In the genomic region with DNA sequence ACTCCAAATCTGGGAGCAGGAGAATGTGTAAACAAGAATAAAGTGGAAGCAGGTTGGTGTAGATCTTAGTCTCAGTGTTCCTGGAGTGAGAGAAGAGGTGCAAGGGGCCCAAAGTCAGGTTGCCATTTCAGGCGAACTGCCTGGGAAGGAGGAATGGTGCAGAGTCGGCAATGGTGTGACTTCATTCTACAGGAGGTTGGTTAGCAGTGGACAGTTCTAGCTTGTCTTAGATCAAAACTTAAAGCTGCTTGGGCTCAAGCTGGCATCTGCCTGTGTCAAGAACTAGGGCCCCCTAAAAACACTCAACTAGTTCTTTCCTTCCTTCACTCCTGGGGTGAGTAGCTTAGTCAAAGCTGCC, we compare ENCODE assay signal across 9 cellular contexts. TPM values are rescaled to one million over a fixed set of nuclear protein-coding genes. Genes with fewer than 3 reads are reported as not detected.
A peak's percentile ranks its signal among the peaks of the same experiment; 100 is the strongest.
DNase-seq lines count a peak whose midpoint lies in the region; ATAC-seq and TF ChIP-seq lines count a peak whose summit lies in the region.
"Had no signal": no experiment of that assay in that cellular context is flagged by ENCODE, and none has a peak within 500 bp of the region (broad histone marks: within the 10 kb centered on the region; RNA-seq: fewer than 3 reads in every experiment).

No MANE protein-coding gene starts in this region.

- peaks cover 45 to 63% of the 10 kb centered on the region in 2 donors for H3K36me3 Mint-ChIP-seq in CD4-positive, alpha-beta memory T cell

- peak overlapping the region; percentile 85 to 99 (median 94) for H3K4me3 Mint-ChIP-seq in CD4-positive, alpha-beta memory T cell

- CTCF ChIA-PET in CD4-positive, alpha-beta memory T cell (lab: Charles Lee; ENCODE audit: partially characterized antibody), result interaction anchor here (1.0 to 12.8 kb wide), 13 partner anchors 9 to 90 kb away, joined by 3 to 150 read pairs (median 8); a partner anchor contains a TSS
- CTCF ChIA-PET in PC-3 (lab: Charles Lee), result interaction anchor here (0.5 to 2.1 kb wide), 4 partner anchors 19 to 89 kb away, joined by 4 to 17 read pairs (median 6); a partner anchor contains a TSS

- H3K4me1 ChIP-seq in CD4-positive, alpha-beta memory T cell (ENCODE audit: insufficient read depth, low read length), result peaks cover 80% of the 10 kb centered on the region
- H3K4me1 ChIP-seq in PC-3 (ENCODE audit: insufficient read depth, low read length) (peaks cover 69% of the 10 kb centered on the region), endocrine pancreas (ENCODE audit: control insufficient read depth, insufficient read depth, low read length) (peaks cover 33% of the 10 kb centered on the region), parathyroid adenoma (peaks cover 28% of the 10 kb centered on the region), HAP-1 (peaks cover 15% of the 10 kb centered on the region)

- peak overlapping the region; percentile 93 to 99 (median 96) for H3K27ac Mint-ChIP-seq in CD4-positive, alpha-beta memory T cell

- H3K9me3 Mint-ChIP-seq in CD4-positive, alpha-beta memory T cell, result peaks cover 0 to 1% (median 0%) of the 10 kb centered on the region in 8 donors

- no peaks in the 10 kb centered on the region for H3K27me3 Mint-ChIP-seq in CD4-positive, alpha-beta memory T cell

- H3K9ac ChIP-seq in PC-3 (ENCODE audit: low read length) (peak overlapping the region; percentile 60), endocrine pancreas (ENCODE audit: control insufficient read depth, insufficient read depth, low read length) (peak overlapping the region; percentile 55), parathyroid adenoma (no peak overlapping the region)

- no peak for ATAC-seq in PC-3

- peaks cover 5% of the 10 kb centered on the region for H3F3A ChIP-seq in PC-3 (ENCODE audit: low read length, unreplicated experiment)

- H3K79me2 ChIP-seq in PC-3 (ENCODE audit: low read length) (peaks cover 58% of the 10 kb centered on the region), parathyroid adenoma (peaks cover 2% of the 10 kb centered on the region)

- no peak for TF ChIP-seq CTCF in PC-3 (conservative IDR thresholded peaks at IDR 0.05; ENCODE audit: low read depth, low read length)
- no peak for TF ChIP-seq CTCF in parathyroid adenoma (IDR thresholded peaks at IDR 0.05)

- H3K4me3 ChIP-seq in CD4-positive, alpha-beta memory T cell (ENCODE audit: low read length in 2 of 2), result peak overlapping the region; percentile 26 to 65
- peak overlapping the region; percentile 46 for H3K4me3 ChIP-seq in PC-3 (ENCODE audit: low read length)
- H3K4me3 ChIP-seq in endocrine pancreas (ENCODE audit: control insufficient read depth, insufficient read depth, low read length), result no peak overlapping the region
- no peak overlapping the region for H3K4me3 ChIP-seq in parathyroid adenoma (ENCODE audit: low read depth, low read length)
- no peak overlapping the region for H3K4me3 ChIP-seq in HAP-1

- no peaks in the 10 kb centered on the region for H3K9me3 ChIP-seq in CD4-positive, alpha-beta memory T cell (ENCODE audit: control insufficient read depth in 1 of 2, low read length in 2 of 2)
- H3K9me3 ChIP-seq in PC-3 (ENCODE audit: low read length), result no peaks in the 10 kb centered on the region
- no peaks in the 10 kb centered on the region for H3K9me3 ChIP-seq in endocrine pancreas (ENCODE audit: control insufficient read depth, low read length)
- H3K9me3 ChIP-seq in parathyroid adenoma (ENCODE audit: control insufficient read depth, low read length), result no peaks in the 10 kb centered on the region
- H3K9me3 ChIP-seq in HAP-1, result no peaks in the 10 kb centered on the region; the same call in none of the 2 replicates

- peaks cover 56 to 94% (median 71%) of the 10 kb centered on the region in 4 donors for H3K4me1 Mint-ChIP-seq in CD4-positive, alpha-beta memory T cell

- intact Hi-C loops in CD4-positive, alpha-beta memory T cell (cut with micrococcal nuclease), result no loop called here
- intact Hi-C loops in PC-3 (cut with micrococcal nuclease), result loop anchor here (1.0 to 2.0 kb wide), 5 partner anchors 20 to 46 kb away; a partner anchor contains a TSS

- H3K4me2 ChIP-seq in PC-3 (ENCODE audit: low read length) (peak overlapping the region; percentile 70), parathyroid adenoma (ENCODE audit: low read length) (no peak overlapping the region)

- no TSS peak for BruUV-seq in PC-3 (replicated peaks; lab: Mats Ljungman, UMichigan)

- peaks cover 22% of the 10 kb centered on the region for H3K36me3 ChIP-seq in CD4-positive, alpha-beta memory T cell (ENCODE audit: insufficient read depth, low read length)
- H3K36me3 ChIP-seq in PC-3 (ENCODE audit: low read depth, low read length) (peaks cover 14% of the 10 kb centered on the region), endocrine pancreas (ENCODE audit: control insufficient read depth, insufficient read depth, low read length) (no peaks in the 10 kb centered on the region), parathyroid adenoma (ENCODE audit: control insufficient read depth, insufficient read depth, low read length) (no peaks in the 10 kb centered on the region), HAP-1 (replicated peaks) (peaks cover 28% of the 10 kb centered on the region)

- no peaks in the 10 kb centered on the region for H4K20me1 ChIP-seq in PC-3 (ENCODE audit: low read length)

- H2AFZ ChIP-seq in PC-3 (ENCODE audit: low read length), result no peak overlapping the region
- no peak overlapping the region for H2AFZ ChIP-seq in parathyroid adenoma

- no peak for DNase-seq in CD4-positive, alpha-beta memory T cell
- DNase-seq in PC-3 (no peak), HPDE6-E6E7 (ENCODE audit: extremely low spot score) (no peak), NCI-H2227 (lab: John Stamatoyannopoulos, UW; ENCODE audit: unreplicated experiment) (no peak), C1 segment of cervical spinal cord (lab: John Stamatoyannopoulos, UW) (no peak), HAP-1 (ENCODE audit: low spot score in 2 of 2) (no peak)

- H3K27me3 ChIP-seq in CD4-positive, alpha-beta memory T cell (ENCODE audit: insufficient read depth, low read length), result no peaks in the 10 kb centered on the region
- H3K27me3 ChIP-seq in PC-3 (ENCODE audit: low read length), result no peaks in the 10 kb centered on the region
- no peaks in the 10 kb centered on the region for H3K27me3 ChIP-seq in endocrine pancreas (ENCODE audit: control insufficient read depth, insufficient read depth, low read length)
- no peaks in the 10 kb centered on the region for H3K27me3 ChIP-seq in parathyroid adenoma (ENCODE audit: control insufficient read depth, insufficient read depth, low read length)
- H3K27me3 ChIP-seq in HAP-1 (ENCODE audit: low read depth), result no peaks in the 10 kb centered on the region; the same call in 1 of the 2 replicates

- in situ Hi-C loops in HAP-1 (cut with MboI; ENCODE audit: low sequenced_read_pairs), result no loop called here

- no peaks in the 10 kb centered on the region for H3K9me2 ChIP-seq in PC-3 (replicated peaks; ENCODE audit: low read length)

- POLR2A ChIA-PET in CD4-positive, alpha-beta memory T cell (lab: Charles Lee; ENCODE audit: partially characterized antibody), result interaction anchor here (1.0 to 12.0 kb wide), 18 partner anchors 9 to 590 kb away, joined by 3 to 684 read pairs (median 14); a partner anchor contains a TSS
- POLR2A ChIA-PET in PC-3 (lab: Charles Lee; ENCODE audit: unreplicated experiment), result interaction anchor here (0.7 to 0.8 kb wide), 2 partner anchors 19 to 31 kb away, joined by 5 to 16 read pairs; a partner anchor contains a TSS

- peak overlapping the region; percentile 87 for H3K27ac ChIP-seq in CD4-positive, alpha-beta memory T cell (ENCODE audit: low read depth, low read length)
- H3K27ac ChIP-seq in PC-3 (ENCODE audit: low read length) (peak overlapping the region; percentile 93), parathyroid adenoma (peak overlapping the region; percentile 74)

RNA-seq across cellular contexts. Expression of a gene that starts 3.5 kb away (rescaled TPM):
- total RNA-seq in CD4-positive, alpha-beta memory T cell, result 10 to 100 TPM; 19.3 to 21.1 TPM
- 10 to 100 TPM; 15.3 to 15.4 TPM for polyA plus RNA-seq in CD4-positive, alpha-beta memory T cell
- total RNA-seq in PC-3 (2014; rRNA removed), result 13.8 and 16.3 TPM in 2 replicates

RNA-seq across cellular contexts. Expression of a gene that starts 3.6 kb away (rescaled TPM):
- 1 to 10 TPM; 1.5 to 2.5 TPM for total RNA-seq in CD4-positive, alpha-beta memory T cell
- polyA plus RNA-seq in CD4-positive, alpha-beta memory T cell, result under 1 TPM; 0.26 to 0.68 TPM
- total RNA-seq in PC-3 (2014; rRNA removed), result 6.0 and 6.1 TPM in 2 replicates

RNA-seq across cellular contexts. Expression of a gene that starts 4.2 kb away (rescaled TPM):
- total RNA-seq in CD4-positive, alpha-beta memory T cell, result not detected
- polyA plus RNA-seq in CD4-positive, alpha-beta memory T cell, result not detected
- not detected in 2 replicates for total RNA-seq in PC-3 (2014; rRNA removed)
- total RNA-seq: subcutaneous adipose tissue had no signal

RNA-seq across cellular contexts. Expression of a gene that starts 4.9 kb away (rescaled TPM):
- total RNA-seq in CD4-positive, alpha-beta memory T cell, result 100 to 1,000 TPM; 242 to 259 TPM
- polyA plus RNA-seq in CD4-positive, alpha-beta memory T cell, result 100 to 1,000 TPM; 157 to 268 TPM
- 75.4 and 87.9 TPM in 2 replicates for total RNA-seq in PC-3 (2014; rRNA removed)

RNA-seq across cellular contexts. Expression of a gene that starts 19.2 kb away (rescaled TPM):
- total RNA-seq in CD4-positive, alpha-beta memory T cell, result 100 to 1,000 TPM; 244 to 260 TPM
- polyA plus RNA-seq in CD4-positive, alpha-beta memory T cell, result 10 to 100 TPM; 22.1 to 49.5 TPM
- total RNA-seq in PC-3 (2014; rRNA removed), result 67.9 and 78.5 TPM in 2 replicates

Comparison
In these comparisons a context has a peak if more than half of its experiments do, and no peak if none do; other contexts are left out.
1. H3K4me3 ChIP-seq: peak in CD4-positive, alpha-beta memory T cell (2 of 2) and PC-3 (single experiment); none in endocrine pancreas (single experiment), parathyroid adenoma (single experiment) and HAP-1 (single experiment).
2. Peak in every context shown above with its lines, with median percentiles within 50 percentile points of each other: H3K27ac ChIP-seq.